ENCODE assay signal across 8 cellular contexts in the genomic region with DNA sequence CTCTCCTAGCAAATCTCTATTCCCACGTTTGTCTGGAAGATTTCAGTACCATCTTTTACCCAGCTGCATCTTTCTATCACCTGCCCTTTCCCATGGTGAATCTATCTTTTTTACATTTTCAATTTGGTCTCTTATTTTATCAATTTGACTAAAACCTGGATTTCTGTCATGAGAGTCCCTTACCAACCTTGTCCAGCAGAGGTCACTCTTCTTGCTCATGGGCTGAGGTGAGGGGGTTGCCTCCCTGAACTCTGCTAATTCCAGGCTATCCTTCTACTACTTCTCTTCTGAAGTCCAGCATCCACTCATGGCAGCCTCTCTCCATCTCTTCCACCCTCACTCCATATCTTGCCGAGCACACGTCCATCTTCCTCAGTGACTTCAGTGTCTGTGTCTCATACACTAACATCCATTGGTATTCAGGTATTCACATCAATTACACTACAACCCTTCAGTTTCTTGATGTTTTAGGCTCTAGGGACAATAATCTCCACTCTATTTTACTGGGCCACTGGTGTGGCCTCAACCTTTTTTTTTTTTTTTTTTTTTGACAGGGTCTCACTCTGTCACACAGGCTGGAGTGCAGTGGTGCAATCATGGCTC. TPM values are rescaled to one million over a fixed set of nuclear protein-coding genes. Genes with fewer than 3 reads are reported as not detected.
DNase-seq lines count a peak whose midpoint lies in the region; ATAC-seq and TF ChIP-seq lines count a peak whose summit lies in the region.

No MANE protein-coding gene starts in this region.

- H3K27ac Mint-ChIP-seq in Calu3 (ENCODE audit: unreplicated experiment): no peak overlapping the region

- peaks cover 5% of the 10 kb centered on the region for H3K36me3 Mint-ChIP-seq in Calu3 (ENCODE audit: insufficient read depth, unreplicated experiment)

- H3K4me1 Mint-ChIP-seq in Calu3 (ENCODE audit: low read depth, unreplicated experiment): peaks cover 30% of the 10 kb centered on the region

- peak; percentile 70 for TF ChIP-seq CTCF in Calu3 (IDR thresholded peaks at IDR 0.05; ENCODE audit: unreplicated experiment)

- no TSS peak for BruUV-seq in Calu3 (replicated peaks; lab: Mats Ljungman, UMichigan)

- DNase-seq in Calu3 (peak; percentile 17), GM19238 (ENCODE audit: insufficient read length, low spot score) (peak; percentile 6), MG63 (peak; percentile 6), glomerular visceral epithelial cell (ENCODE audit: extremely low spot score) (peak; percentile 37), occipital lobe (lab: John Stamatoyannopoulos, UW) (no peak)
- peak; percentile 7 to 21 for DNase-seq in activated CD4-positive, alpha-beta T cell treated with anti-CD3 and anti-CD28 coated beads, Interleukin-2, amount 50 U/mL, for 4 hours
- peak; percentile 55 for DNase-seq in stimulated activated CD4-positive, alpha-beta T cell treated with anti-CD3 and anti-CD28 coated beads, Interleukin-15, amount 100 ng/mL, for 24 hours

- H3K9me3 ChIP-seq in MG63: no peaks in the 10 kb centered on the region

- peaks cover 5% of the 10 kb centered on the region for H3K9me3 Mint-ChIP-seq in Calu3 (ENCODE audit: low read depth, unreplicated experiment)

- H3K4me3 ChIP-seq in MG63: no peak overlapping the region

- H3K4me3 Mint-ChIP-seq in Calu3 (ENCODE audit: low read depth, unreplicated experiment): no peak overlapping the region

- no peaks in the 10 kb centered on the region for H3K27me3 Mint-ChIP-seq in Calu3 (ENCODE audit: unreplicated experiment)

- H3K27me3 ChIP-seq in MG63: no peaks in the 10 kb centered on the region

- H3K36me3 ChIP-seq in MG63: no peaks in the 10 kb centered on the region

- intact Hi-C loops in Calu3 (cut with micrococcal nuclease; ENCODE audit: unreplicated experiment): loop anchor here (5.0 kb wide), 1 partner anchor 76 kb away; no protein-coding TSS in a partner anchor

- CTCF ChIA-PET in Calu3 (lab: Charles Lee): no interaction called here

- no peak for ATAC-seq in GM21526 (IDR thresholded peaks at IDR 0.05; ENCODE audit: low FRiP score, unreplicated experiment)

RNA-seq across cellular contexts. Expression of a gene that starts 17.8 kb away (rescaled TPM):
- total RNA-seq in Calu3 (2022) (23.8 and 26.2 TPM in 2 replicates), occipital lobe (11.7 TPM)
- total RNA-seq in MG63 (2014; rRNA removed; shearing (Covaris generic); ENCODE audit: low replicate concordance): 0.86 and 2.1 TPM in 2 replicates
